In genomic region chr12:6908141-6908540, GRCh38 we compare ENCODE assay signal across 3 cellular contexts. TPM values are rescaled to one million over a fixed set of nuclear protein-coding genes. Genes with fewer than 3 reads are reported as not detected.
"Had no signal": no experiment of that assay in that cellular context is flagged by ENCODE, and none has a peak within 500 bp of the region (broad histone marks: within the 10 kb centered on the region; RNA-seq: fewer than 3 reads in every experiment).

No MANE protein-coding gene starts in this region.

RNA-seq across cellular contexts. Expression of gene RNU7-1, which starts 35.5 kb away (rescaled TPM):
- total RNA-seq: LHCN-M2, M059J, MCF 10A had no signal
